8 cellular contexts compared by ENCODE assay signal in genomic region chr16:9099131-9099625, GRCh38. TPM values are rescaled to one million over a fixed set of nuclear protein-coding genes. Genes with fewer than 3 reads are reported as not detected.
DNase-seq lines count a peak whose midpoint lies in the region; ATAC-seq, FAIRE-seq and TF ChIP-seq lines count a peak whose summit lies in the region.

No MANE protein-coding gene starts in this region.

- 27 to 45% (median 29%) methylated on average over 5 of the region's 5 CpGs for WGBS in stomach, 5 donors
- WGBS in lower leg skin, 2 donors = 54 to 65% methylated on average over 5 of the region's 5 CpGs

- peaks cover 7% of the 10 kb centered on the region for H3F3A ChIP-seq in PC-3 (ENCODE audit: low read length, unreplicated experiment)

- intact Hi-C loops in PC-3 (cut with micrococcal nuclease) (no loop called here), stomach (cut with DNase I; ENCODE audit: low total_unique reads) (no loop called here), lower leg skin (cut with DNase I; ENCODE audit: low total_unique reads) (no loop called here)

- H3K27me3 ChIP-seq in PC-3 (ENCODE audit: low read length) (no peaks in the 10 kb centered on the region), stomach (no peaks in the 10 kb centered on the region)

- H3K9me3 ChIP-seq in PC-3 (ENCODE audit: low read length) (no peaks in the 10 kb centered on the region), stomach (no peaks in the 10 kb centered on the region)

- H3K9ac ChIP-seq in PC-3 (ENCODE audit: low read length) = no peak overlapping the region

- peaks cover 48% of the 10 kb centered on the region for H3K4me1 ChIP-seq in PC-3 (ENCODE audit: insufficient read depth, low read length)
- peaks cover 91 to 100% (median 96%) of the 10 kb centered on the region in 4 donors for H3K4me1 ChIP-seq in stomach

- peak; percentile 34 for DNase-seq in activated T-cell treated with anti-CD3 and anti-CD28 coated beads for 48 hours (ENCODE audit: low read depth)
- no peak for DNase-seq in activated T-cell treated with anti-CD3 and anti-CD28 coated beads, Interleukin-2, amount 50 U/mL, for 1 hour
- peak; percentile 46 for DNase-seq in PC-3
- no peak for DNase-seq in epithelial cell of prostate (ENCODE audit: low read depth, low spot score)
- DNase-seq in stomach = peak; percentile 32
- no peak for DNase-seq in lower leg skin (ENCODE audit: low spot score in 2 of 2)
- no peak for DNase-seq in SW480 (ENCODE audit: low spot score)
- DNase-seq in GM12892 (ENCODE audit: insufficient read length) = no peak

- TF ChIP-seq EP300 in stomach (IDR thresholded peaks at IDR 0.05) = no peak

- POLR2A ChIA-PET in PC-3 (lab: Charles Lee; ENCODE audit: unreplicated experiment) = no interaction called here

- BruUV-seq in PC-3 (replicated peaks; lab: Mats Ljungman, UMichigan) = no TSS peak

- no peak overlapping the region for H3K4me3 ChIP-seq in PC-3 (ENCODE audit: low read length)
- peak overlapping the region in 2 of 4 donors; percentile 8 to 32 for H3K4me3 ChIP-seq in stomach
- no peak overlapping the region for H3K4me3 ChIP-seq in lower leg skin (ENCODE audit: low read depth, poor library complexity, severe bottlenecking)

- no peak for ATAC-seq in PC-3

- CTCF ChIA-PET in PC-3 (lab: Charles Lee) = no interaction called here

- no peak for FAIRE-seq in GM12892 (lab: Jason Lieb, UNC)

- TF ChIP-seq CTCF in PC-3 (conservative IDR thresholded peaks at IDR 0.05; ENCODE audit: low read depth, low read length) (no peak), stomach (IDR thresholded peaks at IDR 0.05) (no peak), lower leg skin (IDR thresholded peaks at IDR 0.05) (no peak)

- H3K9me2 ChIP-seq in PC-3 (replicated peaks; ENCODE audit: low read length) = no peaks in the 10 kb centered on the region

- H3K4me2 ChIP-seq in PC-3 (ENCODE audit: low read length) = peak overlapping the region; percentile 6; the same call in 1 of the 2 replicates

- H2AFZ ChIP-seq in PC-3 (ENCODE audit: low read length) = no peak overlapping the region

- TF ChIP-seq POLR2A in stomach (IDR thresholded peaks at IDR 0.05) (no peak), lower leg skin (IDR thresholded peaks at IDR 0.05) (no peak), GM12892 (IDR thresholded peaks at IDR 0.05; ENCODE audit: low read depth, low read length) (no peak)

- peaks cover 100% of the 10 kb centered on the region for H3K79me2 ChIP-seq in PC-3 (ENCODE audit: low read length)

- H3K36me3 ChIP-seq in PC-3 (ENCODE audit: low read depth, low read length) = peaks cover 67% of the 10 kb centered on the region
- H3K36me3 ChIP-seq in stomach = peaks cover 22 to 55% (median 37%) of the 10 kb centered on the region in 4 donors

- no peak overlapping the region for H3K27ac ChIP-seq in PC-3 (ENCODE audit: low read length)
- H3K27ac ChIP-seq in epithelial cell of prostate = peak overlapping the region; percentile 85
- H3K27ac ChIP-seq in stomach = peak overlapping the region; percentile 54 to 77 (median 62)

- H4K20me1 ChIP-seq in PC-3 (ENCODE audit: low read length) = peaks cover 89% of the 10 kb centered on the region

RNA-seq across cellular contexts. Expression of gene HAPSTR1, which starts 7.7 kb away (rescaled TPM):
- total RNA-seq in PC-3 (2014; rRNA removed) (24.4 and 28.6 TPM in 2 replicates), stomach (10 to 100 TPM; 28.6 to 84.1 (median 63.4) TPM), lower leg skin (10 to 100 TPM; 39.1 to 53.1 (median 47.1) TPM)
- 10 to 100 TPM in 2 of 3 donors, 1 to 10 TPM in 1; 6.6 to 13.6 (median 11.1) TPM for polyA plus RNA-seq in stomach
- 24.1 TPM for polyA plus RNA-seq in GM12892 (2012; ENCODE audit: missing spikeins)

Comparison
In these comparisons a context has a peak if more than half of its experiments do, and no peak if none do; other contexts are left out.
1. DNase-seq: peak in activated T-cell treated with anti-CD3 and anti-CD28 coated beads for 48 hours (single experiment), PC-3 (single experiment) and stomach (single experiment); none in activated T-cell treated with anti-CD3 and anti-CD28 coated beads, Interleukin-2, amount 50 U/mL, for 1 hour (single experiment), epithelial cell of prostate (single experiment), lower leg skin (0 of 2), SW480 (single experiment) and GM12892 (single experiment).